1 cellular context compared by ENCODE assay signal in the genomic region with DNA sequence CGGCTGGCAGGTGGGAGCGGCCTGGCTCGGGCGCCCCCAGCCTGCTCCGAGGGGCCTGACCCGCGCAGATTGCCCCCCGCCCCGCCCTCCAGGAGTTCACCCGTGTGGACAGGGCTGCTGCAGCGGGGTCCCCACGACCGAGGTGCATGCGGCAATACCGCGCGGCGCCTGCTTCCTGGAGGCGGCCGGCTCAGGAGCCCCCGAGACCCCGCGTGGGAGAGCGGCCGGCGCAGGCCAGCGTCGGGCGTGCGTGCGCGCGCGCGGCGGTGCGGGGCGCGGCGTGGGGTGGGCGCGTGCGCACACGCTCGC.
TF ChIP-seq lines count a peak whose summit lies in the region.

No MANE protein-coding gene starts in this region.

TF ChIP-seq in K562, 482 proteins besides CTCF, POLR2A, EP300 and RAD21:
- TF ChIP-seq TAF1 (IDR thresholded peaks at IDR 0.05; ENCODE audit: control insufficient read depth, extremely low read depth, insufficient read depth, low read length, severe bottlenecking) (no peak), RBFOX2 (IDR thresholded peaks at IDR 0.05; ENCODE audit: low read depth, low read length) (peak; percentile 3; the same call in 1 of the 2 replicates), POLR2G (IDR thresholded peaks at IDR 0.05; ENCODE audit: low read depth, low read length) (peak; percentile 56; the same call in 1 of the 2 replicates), WHSC1 (IDR thresholded peaks at IDR 0.05; ENCODE audit: low read length) (no peak), U2AF2 (optimal IDR thresholded peaks at IDR 0.05; ENCODE audit: low read depth, low read length) (no peak), TSC22D4 (tag; IDR thresholded peaks at IDR 0.05) (no peak), ZNF263 (CRISPR knock-in tag; IDR thresholded peaks at IDR 0.05; ENCODE audit: borderline replicate concordance) (0 out of 2 replicates have a peak, but pooled peaks have one; percentile 29), TCF3 (CRISPR knock-in tag; IDR thresholded peaks at IDR 0.05) (no peak), CXXC5 (CRISPR knock-in tag; IDR thresholded peaks at IDR 0.05) (peak; percentile 40; the same call in 1 of the 2 replicates), ZBTB1 (CRISPR knock-in tag; IDR thresholded peaks at IDR 0.05; ENCODE audit: borderline replicate concordance, low read depth) (0 out of 2 replicates have a peak, but pooled peaks have one; percentile 16), LCOR (CRISPR knock-in tag; IDR thresholded peaks at IDR 0.05) (no peak; the same call in 1 of the 2 replicates), NRF1 (conservative IDR thresholded peaks at IDR 0.05 in 1 of 2, IDR thresholded peaks at IDR 0.05 in 1 of 2) (peak in 1 of 2 experiments; percentile 55; a peak in 2 of 4 replicates), STAT5A (IDR thresholded peaks at IDR 0.05; ENCODE audit: borderline replicate concordance, low read length) (no peak), ZNF431 (CRISPR knock-in tag; IDR thresholded peaks at IDR 0.05) (peak; percentile 16; the same call in 1 of the 2 replicates), TBL1XR1 (IDR thresholded peaks at IDR 0.05; ENCODE audit: low read length in 2 of 2) (no peak), STAT5B (CRISPR knock-in tag; IDR thresholded peaks at IDR 0.05) (no peak), ZNF175 (CRISPR knock-in tag; IDR thresholded peaks at IDR 0.05; ENCODE audit: low read depth) (no peak), ZBTB7A (IDR thresholded peaks at IDR 0.05; ENCODE audit: borderline replicate concordance, control insufficient read depth, low read depth, low read length) (peak; percentile 83), LARP7 (IDR thresholded peaks at IDR 0.05) (no peak), KDM2B (CRISPR knock-in tag; IDR thresholded peaks at IDR 0.05) (no peak), ZC3H8 (IDR thresholded peaks at IDR 0.05) (no peak), PML (IDR thresholded peaks at IDR 0.05; ENCODE audit: low read length) (no peak), FOXP1 (CRISPR knock-in tag; IDR thresholded peaks at IDR 0.05) (0 out of 2 replicates have a peak, but pooled peaks have one; percentile 8), ZNF740 (CRISPR knock-in tag; IDR thresholded peaks at IDR 0.05) (no peak), ZNF740 (tag; IDR thresholded peaks at IDR 0.05) (no peak), GTF2A2 (tag; IDR thresholded peaks at IDR 0.05) (no peak), MGA (IDR thresholded peaks at IDR 0.05) (0 out of 2 replicates have a peak, but pooled peaks have one; percentile 40), GMEB1 (CRISPR knock-in tag; IDR thresholded peaks at IDR 0.05) (peak; percentile 38), CBX1 (IDR thresholded peaks at IDR 0.05; ENCODE audit: low read depth) (no peak), RFX1 (IDR thresholded peaks at IDR 0.05) (no peak), ZNF583 (CRISPR knock-in tag; IDR thresholded peaks at IDR 0.05) (0 out of 2 replicates have a peak, but pooled peaks have one; percentile 17), FIP1L1 (IDR thresholded peaks at IDR 0.05; ENCODE audit: low read depth, low read length, poor library complexity, severe bottlenecking) (peak; percentile 35)
- TF ChIP-seq, protein P1, sequence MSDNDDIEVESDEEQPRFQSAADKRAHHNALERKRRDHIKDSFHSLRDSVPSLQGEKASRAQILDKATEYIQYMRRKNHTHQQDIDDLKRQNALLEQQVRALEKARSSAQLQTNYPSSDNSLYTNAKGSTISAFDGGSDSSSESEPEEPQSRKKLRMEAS (CRISPR knock-in tag; IDR thresholded peaks at IDR 0.05): no peak
- TF ChIP-seq, protein P2, sequence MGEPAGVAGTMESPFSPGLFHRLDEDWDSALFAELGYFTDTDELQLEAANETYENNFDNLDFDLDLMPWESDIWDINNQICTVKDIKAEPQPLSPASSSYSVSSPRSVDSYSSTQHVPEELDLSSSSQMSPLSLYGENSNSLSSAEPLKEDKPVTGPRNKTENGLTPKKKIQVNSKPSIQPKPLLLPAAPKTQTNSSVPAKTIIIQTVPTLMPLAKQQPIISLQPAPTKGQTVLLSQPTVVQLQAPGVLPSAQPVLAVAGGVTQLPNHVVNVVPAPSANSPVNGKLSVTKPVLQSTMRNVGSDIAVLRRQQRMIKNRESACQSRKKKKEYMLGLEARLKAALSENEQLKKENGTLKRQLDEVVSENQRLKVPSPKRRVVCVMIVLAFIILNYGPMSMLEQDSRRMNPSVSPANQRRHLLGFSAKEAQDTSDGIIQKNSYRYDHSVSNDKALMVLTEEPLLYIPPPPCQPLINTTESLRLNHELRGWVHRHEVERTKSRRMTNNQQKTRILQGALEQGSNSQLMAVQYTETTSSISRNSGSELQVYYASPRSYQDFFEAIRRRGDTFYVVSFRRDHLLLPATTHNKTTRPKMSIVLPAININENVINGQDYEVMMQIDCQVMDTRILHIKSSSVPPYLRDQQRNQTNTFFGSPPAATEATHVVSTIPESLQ (CRISPR knock-in tag; IDR thresholded peaks at IDR 0.05): no peak
- TF ChIP-seq, protein P3, sequence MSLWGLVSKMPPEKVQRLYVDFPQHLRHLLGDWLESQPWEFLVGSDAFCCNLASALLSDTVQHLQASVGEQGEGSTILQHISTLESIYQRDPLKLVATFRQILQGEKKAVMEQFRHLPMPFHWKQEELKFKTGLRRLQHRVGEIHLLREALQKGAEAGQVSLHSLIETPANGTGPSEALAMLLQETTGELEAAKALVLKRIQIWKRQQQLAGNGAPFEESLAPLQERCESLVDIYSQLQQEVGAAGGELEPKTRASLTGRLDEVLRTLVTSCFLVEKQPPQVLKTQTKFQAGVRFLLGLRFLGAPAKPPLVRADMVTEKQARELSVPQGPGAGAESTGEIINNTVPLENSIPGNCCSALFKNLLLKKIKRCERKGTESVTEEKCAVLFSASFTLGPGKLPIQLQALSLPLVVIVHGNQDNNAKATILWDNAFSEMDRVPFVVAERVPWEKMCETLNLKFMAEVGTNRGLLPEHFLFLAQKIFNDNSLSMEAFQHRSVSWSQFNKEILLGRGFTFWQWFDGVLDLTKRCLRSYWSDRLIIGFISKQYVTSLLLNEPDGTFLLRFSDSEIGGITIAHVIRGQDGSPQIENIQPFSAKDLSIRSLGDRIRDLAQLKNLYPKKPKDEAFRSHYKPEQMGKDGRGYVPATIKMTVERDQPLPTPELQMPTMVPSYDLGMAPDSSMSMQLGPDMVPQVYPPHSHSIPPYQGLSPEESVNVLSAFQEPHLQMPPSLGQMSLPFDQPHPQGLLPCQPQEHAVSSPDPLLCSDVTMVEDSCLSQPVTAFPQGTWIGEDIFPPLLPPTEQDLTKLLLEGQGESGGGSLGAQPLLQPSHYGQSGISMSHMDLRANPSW (CRISPR knock-in tag; IDR thresholded peaks at IDR 0.05): no peak
